In genomic region chr16:8961811-8962390, GRCh38 we compare ENCODE assay signal across 8 cellular contexts. TPM values are rescaled to one million over a fixed set of nuclear protein-coding genes. Genes with fewer than 3 reads are reported as not detected.
A peak's percentile ranks its signal among the peaks of the same experiment; 100 is the strongest.
DNase-seq lines count a peak whose midpoint lies in the region; ATAC-seq, FAIRE-seq and TF ChIP-seq lines count a peak whose summit lies in the region.

No MANE protein-coding gene starts in this region.

- H3K4me2 ChIP-seq in GM12878 (ENCODE audit: control insufficient read depth, insufficient read depth) (peak overlapping the region; percentile 89), mesenchymal stem cell (ENCODE audit: low read length, poor library complexity, severe bottlenecking) (peak overlapping the region; percentile 88)

- no peak overlapping the region for H2BK120ac ChIP-seq in mesenchymal stem cell (ENCODE audit: low read depth, low read length)

- BruUV-seq in GM12878 (replicated peaks; lab: Mats Ljungman, UMichigan): TSS peak; percentile 49

- TF ChIP-seq POLR2A in GM12878 (IDR thresholded peaks at IDR 0.05; ENCODE audit: low read depth, low read length): no peak

- H2BK5ac ChIP-seq in mesenchymal stem cell (ENCODE audit: low read depth, low read length, poor library complexity, severe bottlenecking): no peak overlapping the region

- 0 out of 2 replicates have a peak overlapping the region, but pooled peaks have one; percentile 32 for H3K27ac ChIP-seq in 22Rv1
- H3K27ac ChIP-seq in HUES6 (ENCODE audit: low read depth, low read length): no peak overlapping the region; the same call in 1 of the 2 replicates
- H3K27ac ChIP-seq in GM12878 (ENCODE audit: control insufficient read depth, insufficient read depth): peak overlapping the region; percentile 85
- no peak overlapping the region for H3K27ac ChIP-seq in mesenchymal stem cell (ENCODE audit: low read length, poor library complexity, severe bottlenecking)

- intact Hi-C loops in GM12878 (cut with micrococcal nuclease; ENCODE audit: unreplicated experiment): loop anchor here (2.0 to 5.0 kb wide), 5 partner anchors 15 to 170 kb away; partner anchors contain the start of gene HAPSTR1

- H3K18ac ChIP-seq in mesenchymal stem cell (ENCODE audit: low read depth in 1 of 2, low read length in 2 of 2): no peak overlapping the region

- no peak overlapping the region for H4K91ac ChIP-seq in mesenchymal stem cell (ENCODE audit: low read length)

- ATAC-seq in GM12878: peak; percentile 2
- ATAC-seq in GM18907 (IDR thresholded peaks at IDR 0.05; ENCODE audit: unreplicated experiment): no peak

- no peak overlapping the region for H3K4ac ChIP-seq in mesenchymal stem cell (ENCODE audit: low read depth in 1 of 2, low read length in 2 of 2)

- H3K79me2 ChIP-seq in GM12878 (ENCODE audit: control insufficient read depth, insufficient read depth, low read length): peaks cover 68% of the 10 kb centered on the region

- H3K14ac ChIP-seq in mesenchymal stem cell (ENCODE audit: low read length in 2 of 2): no peak overlapping the region

- no peaks in the 10 kb centered on the region for H3K9me3 ChIP-seq in HUES6 (ENCODE audit: control insufficient read depth, insufficient read depth, low read depth, low read length)
- no peaks in the 10 kb centered on the region for H3K9me3 ChIP-seq in GM12878 (replicated peaks; ENCODE audit: control insufficient read depth, insufficient read depth, low read length)
- H3K9me3 ChIP-seq in mesenchymal stem cell (ENCODE audit: control insufficient read depth, low read length): no peaks in the 10 kb centered on the region

- no peak overlapping the region for H2BK15ac ChIP-seq in mesenchymal stem cell (ENCODE audit: low read depth, poor library complexity, severe bottlenecking)

- H3K36me3 ChIP-seq in HUES6 (ENCODE audit: control insufficient read depth, insufficient read depth, low read length) (no peaks in the 10 kb centered on the region), GM12878 (ENCODE audit: control insufficient read depth in 2 of 2, insufficient read depth in 2 of 2, low read length in 1 of 2) (no peaks in the 10 kb centered on the region), mesenchymal stem cell (ENCODE audit: control insufficient read depth in 1 of 2, insufficient read depth in 2 of 2, low read depth in 1 of 2, low read length in 2 of 2) (no peaks in the 10 kb centered on the region)

- DNase-seq in GM12878 (ENCODE audit: low read depth, low spot score) (no peak), mesenchymal stem cell (peak; percentile 14), dedifferentiated amniotic fluid mesenchymal stem cell (ENCODE audit: extremely low spot score) (no peak), GM19238 (ENCODE audit: insufficient read length, low spot score) (no peak), NCI-H1092 (lab: John Stamatoyannopoulos, UW) (no peak)

- no peak for TF ChIP-seq EP300 in GM12878 (IDR thresholded peaks at IDR 0.05; ENCODE audit: borderline replicate concordance in 1 of 2, control insufficient read depth in 1 of 2, low read depth in 2 of 2, low read length in 2 of 2)

- no peak overlapping the region for H4K8ac ChIP-seq in mesenchymal stem cell (ENCODE audit: low read length)

- 13% methylated on average over 15 of the region's 15 CpGs for WGBS in GM12878 (ENCODE audit: insufficient coverage, insufficient replicate concordance, low lambda C conversion rate, missing lambda C conversion rate)
- 16% methylated on average over 15 of the region's 15 CpGs for WGBS in mesenchymal stem cell

- H3K4me1 ChIP-seq in HUES6 (ENCODE audit: control insufficient read depth, insufficient read depth, low read length): peaks cover 59% of the 10 kb centered on the region
- peaks cover 28% of the 10 kb centered on the region for H3K4me1 ChIP-seq in GM12878 (ENCODE audit: control insufficient read depth, insufficient read depth, low read length)
- H3K4me1 ChIP-seq in mesenchymal stem cell (ENCODE audit: control insufficient read depth, insufficient read depth, low read depth, low read length): peaks cover 25% of the 10 kb centered on the region

- peaks cover 22% of the 10 kb centered on the region for H4K20me1 ChIP-seq in GM12878 (ENCODE audit: control insufficient read depth, insufficient read depth)

- H2AFZ ChIP-seq in GM12878 (ENCODE audit: control insufficient read depth, low read depth, low read length) (no peak overlapping the region), mesenchymal stem cell (ENCODE audit: low read depth, low read length) (no peak overlapping the region)

- no peaks in the 10 kb centered on the region for H3K79me1 ChIP-seq in mesenchymal stem cell (replicated peaks; ENCODE audit: low read length, poor library complexity, severe bottlenecking)

- no peak for TF ChIP-seq CTCF in 22Rv1 (IDR thresholded peaks at IDR 0.05)
- no peak for TF ChIP-seq CTCF in GM12878 (IDR thresholded peaks at IDR 0.05 in 2 of 3, conservative IDR thresholded peaks at IDR 0.05 in 1 of 3; ENCODE audit: control insufficient read depth in 2 of 3, extremely low read depth in 1 of 3, insufficient read depth in 1 of 3, low read depth in 3 of 3, low read length in 3 of 3)

- H3K23ac ChIP-seq in mesenchymal stem cell (ENCODE audit: low read length in 2 of 2): peak overlapping the region in 1 of 2 experiments; percentile 73

- no peaks in the 10 kb centered on the region for H3K27me3 ChIP-seq in HUES6 (ENCODE audit: control insufficient read depth, insufficient read depth, low read length)
- no peaks in the 10 kb centered on the region for H3K27me3 ChIP-seq in GM12878 (replicated peaks in 1 of 2; ENCODE audit: control insufficient read depth in 2 of 2, insufficient read depth in 2 of 2, low read length in 1 of 2)
- H3K27me3 ChIP-seq in mesenchymal stem cell (ENCODE audit: control insufficient read depth in 1 of 2, insufficient read depth in 1 of 2, low read length in 2 of 2): no peaks in the 10 kb centered on the region

- H2BK12ac ChIP-seq in mesenchymal stem cell (ENCODE audit: low read length in 2 of 2): no peak overlapping the region

- RAD21 ChIA-PET in GM12878 (lab: Charles Lee; ENCODE audit: unreplicated experiment): interaction anchor here (0.7 to 3.7 kb wide), 4 partner anchors 11 to 47 kb away, joined by 3 to 21 read pairs (median 12); no protein-coding TSS in a partner anchor

- SMC1A ChIA-PET in GM12878 (lab: Charles Lee; ENCODE audit: uncharacterized antibody, unreplicated experiment): interaction anchor here (1.2 to 4.6 kb wide), 5 partner anchors 14 to 70 kb away, joined by 3 to 52 read pairs (median 7); no protein-coding TSS in a partner anchor

- H3K4me3 ChIP-seq in HUES6 (ENCODE audit: low read depth, low read length) (peak overlapping the region; percentile 78), GM12878 (peak overlapping the region; percentile 80), mesenchymal stem cell (ENCODE audit: insufficient read depth in 1 of 2, low read depth in 1 of 2, low read length in 2 of 2) (peak overlapping the region; percentile 84 to 86)

- H3K9ac ChIP-seq in HUES6 (ENCODE audit: low read length) (peak overlapping the region; percentile 88), GM12878 (ENCODE audit: control insufficient read depth, insufficient read depth, low read length) (peak overlapping the region; percentile 82), mesenchymal stem cell (ENCODE audit: low read length) (peak overlapping the region; percentile 76)

- in situ Hi-C loops in GM12878 (cut with MboI): no loop called here

- TF ChIP-seq RAD21 in GM12878 (IDR thresholded peaks at IDR 0.05; ENCODE audit: insufficient read depth, low read depth, low read length): no peak

- CTCF ChIA-PET in GM12878 (lab: Yijun Ruan, JAX): interaction anchor here (0.9 to 4.4 kb wide), 7 partner anchors 14 to 173 kb away, joined by 3 to 31 read pairs (median 6); no protein-coding TSS in a partner anchor

- POLR2A ChIA-PET in GM12878 (lab: Charles Lee): interaction anchor here (1.0 to 1.5 kb wide), 5 partner anchors 13 to 129 kb away, joined by 3 to 6 read pairs (median 3); partner anchors contain the start of gene HAPSTR1

- FAIRE-seq in GM12878 (lab: Jason Lieb, UNC): no peak

- no peak overlapping the region for H2AK5ac ChIP-seq in mesenchymal stem cell (ENCODE audit: low read length, severe bottlenecking)

TF ChIP-seq in GM12878, 131 proteins besides CTCF, POLR2A, EP300 and RAD21:
- TF ChIP-seq CHD4 (IDR thresholded peaks at IDR 0.05) (no peak), YY1 (IDR thresholded peaks at IDR 0.05; ENCODE audit: low read depth, low read length) (0 out of 2 replicates have a peak, but pooled peaks have one; percentile 39), DPF2 (IDR thresholded peaks at IDR 0.05) (no peak), BMI1 (IDR thresholded peaks at IDR 0.05; ENCODE audit: borderline replicate concordance) (no peak), ZNF217 (IDR thresholded peaks at IDR 0.05) (no peak), NFIC (IDR thresholded peaks at IDR 0.05; ENCODE audit: low read depth, low read length) (no peak)

RNA-seq across cellular contexts. Expression of gene USP7, which starts 1.8 kb away (rescaled TPM):
- 276 and 307 TPM in 2 replicates for total RNA-seq in GM12878 (2013; cell fraction: nucleolus; rRNA removed)
- total RNA-seq in GM12878 (2014; rRNA removed): 74.3 and 81.3 TPM in 2 replicates
- total RNA-seq in GM12878 (2014; rRNA removed; fragmentation: Illumina TruSeq; extraction: Trizol): 68.0 and 68.9 TPM in 2 replicates
- 133 and 138 TPM in 2 replicates for total RNA-seq in GM12878 (2021)
- polyA plus RNA-seq in GM12878 (2011; ENCODE audit: low read depth): 52.7 TPM
- 86.4 and 100 TPM in 2 replicates for polyA plus RNA-seq in GM12878 (2011; rRNA removed)
- polyA plus RNA-seq in GM12878 (2011; cell fraction: cytosol; rRNA removed): 24.9 and 31.7 TPM in 2 replicates
- polyA plus RNA-seq in GM12878 (2011; cell fraction: nucleus; rRNA removed): 137 and 156 TPM in 2 replicates
- polyA plus RNA-seq in GM12878 (2012): 86.1 and 88.3 TPM in 2 replicates
- 107 and 144 TPM in 2 replicates for polyA plus RNA-seq in GM12878 (2014; fragmentation: Illumina TruSeq; extraction: Trizol)
- 10 to 100 TPM; 20.8 to 25.0 TPM for polyA plus RNA-seq in GM12878 (2014; fragmentation: Nextera tagmentation; extraction: Ambion mirVana)
- 53.0 and 57.4 TPM in 2 replicates for polyA plus RNA-seq in GM12878 (2014; rRNA removed)
- polyA plus RNA-seq in GM12878 (2016; fragmentation: Nextera tagmentation; extraction: Ambion mirVana): 10 to 100 TPM; 16.2 to 18.6 TPM
- 132 and 155 TPM in 2 replicates for polyA minus RNA-seq in GM12878 (2011; rRNA and poly(A)+ RNA removed)
- polyA minus RNA-seq in GM12878 (2011; cell fraction: cytosol; rRNA and poly(A)+ RNA removed): 44.8 and 51.1 TPM in 2 replicates
- polyA minus RNA-seq in GM12878 (2011; cell fraction: nucleus; rRNA and poly(A)+ RNA removed): 130 and 190 TPM in 2 replicates
- polyA plus RNA-seq in mesenchymal stem cell (2013, experiment 1 of 2): 42.3 TPM
- polyA plus RNA-seq in mesenchymal stem cell (2013, experiment 2 of 2): 42.5 TPM

Comparison
In these comparisons a context has a peak if more than half of its experiments do, and no peak if none do; other contexts are left out.
1. H3K27ac ChIP-seq: peak in 22Rv1 (single experiment) and GM12878 (single experiment); none in HUES6 (single experiment) and mesenchymal stem cell (single experiment).
2. Peak in every context shown above with its lines, with median percentiles within 50 percentile points of each other: H3K4me3 ChIP-seq and H3K9ac ChIP-seq.